ENCODE assay signal across 11 cellular contexts in the genomic region with DNA sequence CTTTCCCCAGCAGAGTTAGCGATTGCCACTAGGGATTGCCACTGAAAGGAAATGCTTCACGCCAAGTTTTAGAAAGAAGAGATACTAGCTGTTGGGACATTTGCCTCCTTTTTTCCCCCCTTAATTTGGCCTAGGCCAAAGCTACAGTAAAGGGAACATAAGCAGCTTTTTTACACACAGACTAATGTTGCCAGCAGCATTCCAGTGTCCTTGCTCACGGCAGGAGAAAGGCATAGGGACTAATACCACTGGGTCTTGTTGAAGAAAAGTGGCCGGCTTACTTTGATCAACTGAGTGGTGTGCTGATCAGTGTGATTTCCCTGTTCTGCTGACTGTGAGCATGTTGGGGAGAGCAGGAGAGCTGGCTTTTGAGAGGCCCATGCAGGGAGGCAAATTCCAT.
DNase-seq lines count a peak whose midpoint lies in the region; ATAC-seq and TF ChIP-seq lines count a peak whose summit lies in the region.
"Had no signal": no experiment of that assay in that cellular context is flagged by ENCODE, and none has a peak within 500 bp of the region (broad histone marks: within the 10 kb centered on the region; RNA-seq: fewer than 3 reads in every experiment).

No MANE protein-coding gene starts in this region.

- peaks cover 45% of the 10 kb centered on the region for H3K36me3 Mint-ChIP-seq in T-cell

- H3K4me3 ChIP-seq in heart right ventricle (no peak overlapping the region), prostate gland (no peak overlapping the region)
- H3K4me3 ChIP-seq: mucosa of descending colon, PC-9, tibial nerve had no signal

- peaks cover 5 to 15% (median 12%) of the 10 kb centered on the region in 3 donors for H3K4me1 Mint-ChIP-seq in T-cell

- intact Hi-C loops in heart right ventricle (cut with DNase I) (no loop called here), prostate gland (cut with DNase I) (no loop called here)

- H3K36me3 ChIP-seq in heart right ventricle (peaks cover 0 to 25% (median 0%) of the 10 kb centered on the region in 9 donors), prostate gland (no peaks in the 10 kb centered on the region)
- H3K36me3 ChIP-seq: tibial nerve had no signal

- H3K9me3 Mint-ChIP-seq in T-cell = peaks cover 0 to 7% (median 3%) of the 10 kb centered on the region in 3 donors

- in situ Hi-C loops in G401 (cut with HindIII; ENCODE audit: low sequenced_read_pairs) = no loop called here

- H3K9me3 ChIP-seq in heart right ventricle (no peaks in the 10 kb centered on the region), prostate gland (no peaks in the 10 kb centered on the region)
- H3K9me3 ChIP-seq: mucosa of descending colon, tibial nerve had no signal

- H3K27me3 Mint-ChIP-seq in T-cell = no peaks in the 10 kb centered on the region

- no peak overlapping the region for H3K4me3 Mint-ChIP-seq in T-cell

- WGBS in heart right ventricle, 2 donors = 14 to 22% methylated on average over 4 of the region's 4 CpGs
- WGBS in prostate gland = 13% methylated on average over 4 of the region's 4 CpGs

- H3K27ac Mint-ChIP-seq in T-cell = no peak overlapping the region

- POLR2A ChIA-PET in T-cell (lab: Charles Lee) = no interaction called here

- CTCF ChIA-PET in T-cell (lab: Charles Lee) = no interaction called here

- H3K4me1 ChIP-seq in heart right ventricle (peaks cover 5 to 51% (median 40%) of the 10 kb centered on the region in 9 donors), prostate gland (replicated peaks) (no peaks in the 10 kb centered on the region)

- H3K27me3 ChIP-seq in heart right ventricle (no peaks in the 10 kb centered on the region), prostate gland (replicated peaks; ENCODE audit: insufficient read depth) (no peaks in the 10 kb centered on the region)
- H3K27me3 ChIP-seq: tibial nerve had no signal

- peak overlapping the region in 6 of 10 donors; percentile 15 to 66 (median 54) for H3K27ac ChIP-seq in heart right ventricle
- H3K27ac ChIP-seq in prostate gland = no peak overlapping the region
- H3K27ac ChIP-seq: PC-9 had no signal

- TF ChIP-seq POLR2A in prostate gland (IDR thresholded peaks at IDR 0.05) = no peak

- ATAC-seq in SK-N-SH treated with all-trans-retinoic acid at 6 μM for 48 hours (peak; percentile 98), heart right ventricle (peak; percentile 38 to 89 (median 70)), T-cell (replicated peaks in 1 of 4) (no peak), HG03175 (IDR thresholded peaks at IDR 0.05; ENCODE audit: unreplicated experiment) (no peak)
- ATAC-seq: mucosa of descending colon had no signal

- TF ChIP-seq CTCF in heart right ventricle (IDR thresholded peaks at IDR 0.05) (no peak), prostate gland (IDR thresholded peaks at IDR 0.05) (no peak)

- DNase-seq in G401 (ENCODE audit: low spot score) = peak; percentile 63
- DNase-seq in heart right ventricle = no peak
- DNase-seq in prostate gland (ENCODE audit: low spot score) = peak; percentile 55
- no peak for DNase-seq in activated naive CD4-positive, alpha-beta T cell treated with Interleukin-2 at 50 U/mL for 16 hours
- DNase-seq in T-cell = no peak
- DNase-seq in COLO668 (lab: John Stamatoyannopoulos, UW; ENCODE audit: unreplicated experiment) = no peak
- DNase-seq: mucosa of descending colon had no signal

TF ChIP-seq in SK-N-SH treated with all-trans-retinoic acid at 6 μM for 48 hours, 23 proteins besides CTCF, POLR2A, EP300 and RAD21:
- TF ChIP-seq ZNF70 (CRISPR knock-in tag; IDR thresholded peaks at IDR 0.05) (no peak), OSR1 (CRISPR knock-in tag; IDR thresholded peaks at IDR 0.05) (no peak), BACH2 (CRISPR knock-in tag; IDR thresholded peaks at IDR 0.05; ENCODE audit: borderline replicate concordance) (no peak), ZC3H10 (CRISPR knock-in tag; IDR thresholded peaks at IDR 0.05) (no peak)
- TF ChIP-seq, protein P1, sequence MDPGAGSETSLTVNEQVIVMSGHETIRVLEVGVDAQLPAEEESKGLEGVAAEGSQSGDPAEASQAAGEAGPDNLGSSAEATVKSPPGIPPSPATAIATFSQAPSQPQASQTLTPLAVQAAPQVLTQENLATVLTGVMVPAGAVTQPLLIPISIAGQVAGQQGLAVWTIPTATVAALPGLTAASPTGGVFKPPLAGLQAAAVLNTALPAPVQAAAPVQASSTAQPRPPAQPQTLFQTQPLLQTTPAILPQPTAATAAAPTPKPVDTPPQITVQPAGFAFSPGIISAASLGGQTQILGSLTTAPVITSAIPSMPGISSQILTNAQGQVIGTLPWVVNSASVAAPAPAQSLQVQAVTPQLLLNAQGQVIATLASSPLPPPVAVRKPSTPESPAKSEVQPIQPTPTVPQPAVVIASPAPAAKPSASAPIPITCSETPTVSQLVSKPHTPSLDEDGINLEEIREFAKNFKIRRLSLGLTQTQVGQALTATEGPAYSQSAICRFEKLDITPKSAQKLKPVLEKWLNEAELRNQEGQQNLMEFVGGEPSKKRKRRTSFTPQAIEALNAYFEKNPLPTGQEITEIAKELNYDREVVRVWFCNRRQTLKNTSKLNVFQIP (CRISPR knock-in tag; IDR thresholded peaks at IDR 0.05; ENCODE audit: borderline replicate concordance, low read depth) = no peak
- TF ChIP-seq, protein P2, sequence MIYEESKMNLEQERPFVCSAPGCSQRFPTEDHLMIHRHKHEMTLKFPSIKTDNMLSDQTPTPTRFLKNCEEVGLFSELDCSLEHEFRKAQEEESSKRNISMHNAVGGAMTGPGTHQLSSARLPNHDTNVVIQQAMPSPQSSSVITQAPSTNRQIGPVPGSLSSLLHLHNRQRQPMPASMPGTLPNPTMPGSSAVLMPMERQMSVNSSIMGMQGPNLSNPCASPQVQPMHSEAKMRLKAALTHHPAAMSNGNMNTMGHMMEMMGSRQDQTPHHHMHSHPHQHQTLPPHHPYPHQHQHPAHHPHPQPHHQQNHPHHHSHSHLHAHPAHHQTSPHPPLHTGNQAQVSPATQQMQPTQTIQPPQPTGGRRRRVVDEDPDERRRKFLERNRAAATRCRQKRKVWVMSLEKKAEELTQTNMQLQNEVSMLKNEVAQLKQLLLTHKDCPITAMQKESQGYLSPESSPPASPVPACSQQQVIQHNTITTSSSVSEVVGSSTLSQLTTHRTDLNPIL (CRISPR knock-in tag; IDR thresholded peaks at IDR 0.05; ENCODE audit: low read depth) = no peak
TF ChIP-seq in SK-N-SH treated with all-trans-retinoic acid at 6 μM for 48 hours: peak in this region for 0.

Comparison
In these comparisons a context has a peak if more than half of its experiments do, and no peak if none do; other contexts are left out.
1. DNase-seq: peak in G401 (single experiment) and prostate gland (single experiment); none in heart right ventricle (0 of 2), activated naive CD4-positive, alpha-beta T cell treated with Interleukin-2 at 50 U/mL for 16 hours (single experiment), T-cell (0 of 34) and COLO668 (single experiment).
2. ATAC-seq: peak in SK-N-SH treated with all-trans-retinoic acid at 6 μM for 48 hours (single experiment) and heart right ventricle (8 of 8); none in T-cell (0 of 4) and HG03175 (single experiment).
3. H3K27ac ChIP-seq: peak in heart right ventricle (6 of 10); none in prostate gland (0 of 2).